Comparison of ENCODE assay signal across 8 cellular contexts in the genomic region with DNA sequence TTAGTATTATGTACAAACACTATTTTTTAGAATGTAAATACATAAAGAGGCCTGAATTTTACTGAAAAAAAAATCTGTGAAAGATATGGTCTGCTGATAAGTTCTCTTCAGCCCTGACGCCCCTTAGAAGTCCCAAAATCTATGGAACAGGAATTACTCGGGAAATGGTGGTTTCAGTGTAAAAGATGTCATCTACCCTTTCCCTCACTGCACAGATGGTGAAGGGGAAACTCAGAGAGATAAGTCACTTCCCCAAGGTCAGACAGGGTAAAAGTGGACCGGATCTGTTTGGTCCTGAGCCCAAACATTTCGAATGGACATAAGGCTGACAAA. TPM values are rescaled to one million over a fixed set of nuclear protein-coding genes. Genes with fewer than 3 reads are reported as not detected.
DNase-seq lines count a peak whose midpoint lies in the region; FAIRE-seq and TF ChIP-seq lines count a peak whose summit lies in the region.

No MANE protein-coding gene starts in this region.

- H3K36me3 ChIP-seq in Loucy (ENCODE audit: insufficient read depth, low read length) = no peaks in the 10 kb centered on the region
- no peaks in the 10 kb centered on the region for H3K36me3 ChIP-seq in esophagus squamous epithelium
- H3K36me3 ChIP-seq in stomach = no peaks in the 10 kb centered on the region

- no peak for FAIRE-seq in GM19239 (lab: Jason Lieb, UNC)

- no peak for TF ChIP-seq CTCF in Loucy (conservative IDR thresholded peaks at IDR 0.05; ENCODE audit: low read length)
- TF ChIP-seq CTCF in esophagus squamous epithelium (IDR thresholded peaks at IDR 0.05) = no peak
- TF ChIP-seq CTCF in stomach (IDR thresholded peaks at IDR 0.05) = no peak

- peak overlapping the region; percentile 99 for H3K4me2 ChIP-seq in Loucy (ENCODE audit: low read depth, low read length, poor library complexity, severe bottlenecking)

- H3K4me1 ChIP-seq in Loucy (ENCODE audit: insufficient read depth, low read length, poor library complexity, severe bottlenecking) (peaks cover 38% of the 10 kb centered on the region), esophagus squamous epithelium (peaks cover 0 to 20% (median 12%) of the 10 kb centered on the region in 3 donors), stomach (peaks cover 14 to 20% (median 18%) of the 10 kb centered on the region in 4 donors)

- peaks cover 45% of the 10 kb centered on the region for H3K79me2 ChIP-seq in Loucy (ENCODE audit: insufficient read depth, low read length)

- H3K4me3 ChIP-seq in Loucy (ENCODE audit: low read length, poor library complexity, severe bottlenecking) = peak overlapping the region; percentile 99
- H3K4me3 ChIP-seq in esophagus squamous epithelium = peak overlapping the region; percentile 13 to 65 (median 44)
- peak overlapping the region in 3 of 4 donors; percentile 51 to 59 (median 59) for H3K4me3 ChIP-seq in stomach

- H3K27ac ChIP-seq in esophagus squamous epithelium (peak overlapping the region; percentile 8 to 59 (median 15)), stomach (peak overlapping the region in 2 of 5 donors; percentile 11 to 61)

- H4K20me1 ChIP-seq in Loucy (ENCODE audit: insufficient read depth, low read length, poor library complexity, severe bottlenecking) = peaks cover 22% of the 10 kb centered on the region

- 0% methylated on average over 3 to 4 of the region's 4 CpGs for WGBS in esophagus squamous epithelium, 2 donors
- WGBS in stomach, 5 donors = 0 to 4% (median 3%) methylated on average over 4 of the region's 4 CpGs

- no peaks in the 10 kb centered on the region for H3F3A ChIP-seq in Loucy (ENCODE audit: low read depth)

- no peak for DNase-seq in T-helper 2 cell treated with Interferon-gamma antibody and Interleukin-4, amounts not matched to agents 5 μg/mL and 100 μg/mL, for 36 hours (ENCODE audit: low spot score)
- DNase-seq in T-helper 2 cell (no peak), esophagus squamous epithelium (lab: John Stamatoyannopoulos, UW) (no peak), stomach (no peak), GM19239 (ENCODE audit: insufficient read length, low spot score) (no peak), middle frontal gyrus (ENCODE audit: extremely low spot score, low spot score) (no peak), amygdala (lab: John Stamatoyannopoulos, UW) (no peak)

- peaks cover 31% of the 10 kb centered on the region for H3K4me1 Mint-ChIP-seq in T-helper 2 cell treated with Interferon-gamma antibody and Interleukin-4, amounts not matched to agents 5 μg/mL and 100 μg/mL, for 36 hours (ENCODE audit: low read depth)

- H3K4me3 Mint-ChIP-seq in T-helper 2 cell treated with Interferon-gamma antibody and Interleukin-4, amounts not matched to agents 5 μg/mL and 100 μg/mL, for 36 hours = peak overlapping the region; percentile 85

- TF ChIP-seq POLR2A in esophagus squamous epithelium (IDR thresholded peaks at IDR 0.05) (no peak), stomach (IDR thresholded peaks at IDR 0.05) (no peak)

- H3K36me3 Mint-ChIP-seq in T-helper 2 cell treated with Interferon-gamma antibody and Interleukin-4, amounts not matched to agents 5 μg/mL and 100 μg/mL, for 36 hours (ENCODE audit: low read depth) = peaks cover 26% of the 10 kb centered on the region

- TF ChIP-seq EP300 in stomach (IDR thresholded peaks at IDR 0.05) = no peak

- peak overlapping the region; percentile 77 for H3K27ac Mint-ChIP-seq in T-helper 2 cell treated with Interferon-gamma antibody and Interleukin-4, amounts not matched to agents 5 μg/mL and 100 μg/mL, for 36 hours

- peak overlapping the region; percentile 83 for H3K9ac ChIP-seq in Loucy (ENCODE audit: low read depth, low read length, poor library complexity, severe bottlenecking)

- intact Hi-C loops in esophagus squamous epithelium (cut with DNase I) = loop anchor here (5.0 kb wide), 1 partner anchor 141 kb away; the partner anchor contains the start of gene PHYH
- intact Hi-C loops in stomach (cut with DNase I; ENCODE audit: low total_unique reads) = loop anchor here (10.0 kb wide), 1 partner anchor 134 kb away; no protein-coding TSS in a partner anchor

- H3K27me3 Mint-ChIP-seq in T-helper 2 cell treated with Interferon-gamma antibody and Interleukin-4, amounts not matched to agents 5 μg/mL and 100 μg/mL, for 36 hours (ENCODE audit: low read depth) = no peaks in the 10 kb centered on the region

- peak overlapping the region; percentile 100 for H2AFZ ChIP-seq in Loucy (ENCODE audit: low read length)

- H3K9me2 ChIP-seq in Loucy (replicated peaks; ENCODE audit: low read depth, low read length) = no peaks in the 10 kb centered on the region

- no peaks in the 10 kb centered on the region for H3K27me3 ChIP-seq in Loucy (ENCODE audit: insufficient read depth, low read length, poor library complexity, severe bottlenecking)
- no peaks in the 10 kb centered on the region for H3K27me3 ChIP-seq in esophagus squamous epithelium
- H3K27me3 ChIP-seq in stomach = no peaks in the 10 kb centered on the region

- no peaks in the 10 kb centered on the region for H3K9me3 Mint-ChIP-seq in T-helper 2 cell treated with Interferon-gamma antibody and Interleukin-4, amounts not matched to agents 5 μg/mL and 100 μg/mL, for 36 hours

- H3K9me3 ChIP-seq in Loucy (ENCODE audit: insufficient read depth, low read depth, low read length) (no peaks in the 10 kb centered on the region), esophagus squamous epithelium (no peaks in the 10 kb centered on the region), stomach (no peaks in the 10 kb centered on the region)

RNA-seq across cellular contexts. Expression of gene MCM10, which starts 0.5 kb away (rescaled TPM):
- total RNA-seq in esophagus squamous epithelium (1 to 10 TPM; 2.3 to 9.2 (median 4.0) TPM), stomach (1 to 10 TPM; 2.3 to 7.6 (median 4.6) TPM)
- polyA plus RNA-seq in stomach = under 1 TPM; 0.31 to 0.93 (median 0.58) TPM

Comparison
In these comparisons a context has a peak if more than half of its experiments do, and no peak if none do; other contexts are left out.
1. H3K4me3 ChIP-seq: peak in every context shown above with its lines; median percentile 99 in Loucy; 59 in stomach; 44 in esophagus squamous epithelium.